In the genomic region with DNA sequence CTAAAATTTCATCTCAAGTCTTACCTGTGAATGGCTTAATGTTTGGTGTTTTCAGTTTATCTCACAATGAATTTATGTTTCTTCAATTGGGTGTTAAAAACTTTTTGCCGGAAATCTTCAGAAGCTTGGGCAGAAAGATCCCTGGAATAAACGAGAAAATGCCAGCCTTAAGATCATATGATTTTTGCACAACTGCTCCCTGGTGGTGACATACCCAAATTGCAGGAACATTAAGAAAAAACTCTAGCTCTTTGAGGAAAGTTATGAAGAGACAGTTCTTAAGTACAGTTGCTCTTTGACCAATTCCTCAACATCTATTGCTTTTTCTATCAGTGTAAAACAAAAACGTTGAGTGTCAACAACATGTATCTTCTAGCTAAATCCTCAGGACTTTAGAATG, we compare ENCODE assay signal across 17 cellular contexts. TPM values are rescaled to one million over a fixed set of nuclear protein-coding genes. Genes with fewer than 3 reads are reported as not detected.
DNase-seq lines count a peak whose midpoint lies in the region; ATAC-seq and TF ChIP-seq lines count a peak whose summit lies in the region.
"Had no signal": no experiment of that assay in that cellular context is flagged by ENCODE, and none has a peak within 500 bp of the region (broad histone marks: within the 10 kb centered on the region; RNA-seq: fewer than 3 reads in every experiment).

No MANE protein-coding gene starts in this region.

- TF ChIP-seq CTCF in activated CD8-positive, alpha-beta T cell treated with anti-CD3 and anti-CD28 coated beads for 36 hours (IDR thresholded peaks at IDR 0.05), result peak; percentile 47
- TF ChIP-seq CTCF in OCI-LY1 (IDR thresholded peaks at IDR 0.05; ENCODE audit: low read length) (peak; percentile 47), type B pancreatic cell (conservative IDR thresholded peaks at IDR 0.05) (peak; percentile 71), GM10266 (IDR thresholded peaks at IDR 0.05; ENCODE audit: control insufficient read depth, insufficient read depth, low read depth, missing control alignments) (no peak)

- no peak overlapping the region for H3K4me3 Mint-ChIP-seq in activated CD8-positive, alpha-beta T cell treated with anti-CD3 and anti-CD28 coated beads for 36 hours
- H3K4me3 Mint-ChIP-seq in activated CD8-positive, alpha-beta T cell treated with anti-CD3 and anti-CD28 coated beads, Interleukin-2, amount 10 ng/mL, durations not matched to agents 7 days and 5 days, result no peak overlapping the region
- no peak overlapping the region for H3K4me3 Mint-ChIP-seq in type B pancreatic cell
- H3K4me3 Mint-ChIP-seq: dendritic cell treated with granulocyte-macrophage colony-stimulating factor and Interleukin-4, amounts not matched to agents 40 ng/mL and 50 ng/mL, for 4 days had no signal

- H3K4me1 Mint-ChIP-seq in activated CD8-positive, alpha-beta T cell treated with anti-CD3 and anti-CD28 coated beads for 36 hours (ENCODE audit: low read depth), result no peaks in the 10 kb centered on the region
- no peaks in the 10 kb centered on the region for H3K4me1 Mint-ChIP-seq in activated CD8-positive, alpha-beta T cell treated with anti-CD3 and anti-CD28 coated beads, Interleukin-2, amount 10 ng/mL, durations not matched to agents 7 days and 5 days (ENCODE audit: low read depth)
- peaks cover 9% of the 10 kb centered on the region for H3K4me1 Mint-ChIP-seq in type B pancreatic cell (ENCODE audit: unreplicated experiment)

- no peak overlapping the region for H3K27ac ChIP-seq in OCI-LY1 (ENCODE audit: low read depth, low read length, poor library complexity, severe bottlenecking)
- H3K27ac ChIP-seq: left lung, neutrophil, tibial artery, VCaP had no signal

- H3K27me3 ChIP-seq in OCI-LY1 (ENCODE audit: insufficient read depth, low read length), result peaks cover 5% of the 10 kb centered on the region; the same call in 1 of the 2 replicates
- H3K27me3 ChIP-seq: left lung, neutrophil, tibial artery had no signal

- no peaks in the 10 kb centered on the region for H3K36me3 ChIP-seq in OCI-LY1 (ENCODE audit: insufficient read depth, low read length)
- H3K36me3 ChIP-seq: left lung, neutrophil, tibial artery had no signal

- no peaks in the 10 kb centered on the region for H3K4me1 ChIP-seq in OCI-LY1 (ENCODE audit: insufficient read depth, low read length, severe bottlenecking)
- H3K4me1 ChIP-seq: left lung, tibial artery had no signal

- CTCF ChIA-PET in activated CD8-positive, alpha-beta T cell treated with anti-CD3 and anti-CD28 coated beads for 36 hours (lab: Charles Lee), result interaction anchor here (0.7 to 3.0 kb wide), 7 partner anchors 9 to 131 kb away, joined by 3 to 20 read pairs (median 5); no protein-coding TSS in a partner anchor
- CTCF ChIA-PET in activated CD8-positive, alpha-beta T cell treated with anti-CD3 and anti-CD28 coated beads, Interleukin-2, amount 10 ng/mL, durations not matched to agents 7 days and 5 days (lab: Charles Lee), result interaction anchor here (0.7 to 1.3 kb wide), 4 partner anchors 32 to 76 kb away, joined by 3 to 10 read pairs (median 3); no protein-coding TSS in a partner anchor

- H3K9me2 ChIP-seq in OCI-LY1 (ENCODE audit: low read depth, low read length), result no peaks in the 10 kb centered on the region

- H3K9ac ChIP-seq in OCI-LY1 (ENCODE audit: low read length), result no peak overlapping the region

- DNase-seq in activated CD8-positive, alpha-beta T cell treated with anti-CD3 and anti-CD28 coated beads for 36 hours, result no peak
- no peak for DNase-seq in activated CD8-positive, alpha-beta T cell treated with anti-CD3 and anti-CD28 coated beads, Interleukin-2, amount 10 ng/mL, durations not matched to agents 7 days and 5 days
- DNase-seq in erythroblast (lab: John Stamatoyannopoulos, UW) (peak; percentile 21 to 35), type B pancreatic cell (ENCODE audit: extremely low spot score, unreplicated experiment) (no peak), NCI-H1417 (lab: John Stamatoyannopoulos, UW) (no peak), GM10266 (ENCODE audit: extremely low spot score) (no peak)
- DNase-seq: activated T-cell treated with anti-CD3 and anti-CD28 coated beads for 4 hours; left lung; NCI-H524 treated with DMSO at 0.1 percent for 48 hours; SHP77 treated with DMSO at 0.1 percent for 48 hours; stimulated activated CD4-positive, alpha-beta T cell treated with anti-CD3 and anti-CD28 coated beads, Interleukin-12 subunit alpha, Interleukin-12 subunit beta, amount 100 ng/mL, for 4 hours; tibial artery had no signal

- no peaks in the 10 kb centered on the region for H3F3A ChIP-seq in OCI-LY1 (ENCODE audit: insufficient read depth, low read length)

- no peaks in the 10 kb centered on the region for H3K79me2 ChIP-seq in OCI-LY1 (ENCODE audit: insufficient read depth, low read length)

- no peaks in the 10 kb centered on the region for H4K20me1 ChIP-seq in OCI-LY1 (ENCODE audit: insufficient read depth, low read length)

- no peak overlapping the region for H3K4me2 ChIP-seq in OCI-LY1 (ENCODE audit: low read length)

- intact Hi-C loops in activated CD8-positive, alpha-beta T cell treated with anti-CD3 and anti-CD28 coated beads for 36 hours (cut with micrococcal nuclease), result no loop called here

- H3K36me3 Mint-ChIP-seq in activated CD8-positive, alpha-beta T cell treated with anti-CD3 and anti-CD28 coated beads for 36 hours (ENCODE audit: low read depth), result no peaks in the 10 kb centered on the region
- H3K36me3 Mint-ChIP-seq in activated CD8-positive, alpha-beta T cell treated with anti-CD3 and anti-CD28 coated beads, Interleukin-2, amount 10 ng/mL, durations not matched to agents 7 days and 5 days (ENCODE audit: low read depth), result no peaks in the 10 kb centered on the region
- H3K36me3 Mint-ChIP-seq in type B pancreatic cell, result peaks cover 4% of the 10 kb centered on the region

- peaks cover 14% of the 10 kb centered on the region for H3K9me3 Mint-ChIP-seq in activated CD8-positive, alpha-beta T cell treated with anti-CD3 and anti-CD28 coated beads for 36 hours
- peaks cover 6% of the 10 kb centered on the region for H3K9me3 Mint-ChIP-seq in activated CD8-positive, alpha-beta T cell treated with anti-CD3 and anti-CD28 coated beads, Interleukin-2, amount 10 ng/mL, durations not matched to agents 7 days and 5 days (ENCODE audit: insufficient read depth)
- H3K9me3 Mint-ChIP-seq in type B pancreatic cell, result peaks cover 15% of the 10 kb centered on the region

- TF ChIP-seq POLR2A in erythroblast (IDR thresholded peaks at IDR 0.05; ENCODE audit: low read length), result no peak

- H3K27ac Mint-ChIP-seq in activated CD8-positive, alpha-beta T cell treated with anti-CD3 and anti-CD28 coated beads for 36 hours, result no peak overlapping the region
- H3K27ac Mint-ChIP-seq in activated CD8-positive, alpha-beta T cell treated with anti-CD3 and anti-CD28 coated beads, Interleukin-2, amount 10 ng/mL, durations not matched to agents 7 days and 5 days, result no peak overlapping the region
- H3K27ac Mint-ChIP-seq in type B pancreatic cell, result no peak overlapping the region
- H3K27ac Mint-ChIP-seq: dendritic cell treated with granulocyte-macrophage colony-stimulating factor and Interleukin-4, amounts not matched to agents 40 ng/mL and 50 ng/mL, for 4 days had no signal

- no peak for ATAC-seq in activated CD8-positive, alpha-beta T cell treated with anti-CD3 and anti-CD28 coated beads for 36 hours
- ATAC-seq in activated CD8-positive, alpha-beta T cell treated with anti-CD3 and anti-CD28 coated beads, Interleukin-2, amount 10 ng/mL, durations not matched to agents 7 days and 5 days, result no peak
- ATAC-seq in HG03457 (IDR thresholded peaks at IDR 0.05; ENCODE audit: unreplicated experiment), result no peak
- ATAC-seq: left lung had no signal

- POLR2A ChIA-PET in activated CD8-positive, alpha-beta T cell treated with anti-CD3 and anti-CD28 coated beads for 36 hours (lab: Charles Lee), result no interaction called here
- POLR2A ChIA-PET in activated CD8-positive, alpha-beta T cell treated with anti-CD3 and anti-CD28 coated beads, Interleukin-2, amount 10 ng/mL, durations not matched to agents 7 days and 5 days (lab: Charles Lee), result no interaction called here

- H3K4me3 ChIP-seq in OCI-LY1 (ENCODE audit: low read depth, low read length, poor library complexity, severe bottlenecking), result no peak overlapping the region
- H3K4me3 ChIP-seq: left lung, tibial artery had no signal

- H3K9me3 ChIP-seq in OCI-LY1 (ENCODE audit: low read length), result no peaks in the 10 kb centered on the region
- H3K9me3 ChIP-seq: left lung, neutrophil, tibial artery had no signal

- no peak overlapping the region for H2AFZ ChIP-seq in OCI-LY1 (ENCODE audit: low read length)

- H3K27me3 Mint-ChIP-seq in activated CD8-positive, alpha-beta T cell treated with anti-CD3 and anti-CD28 coated beads for 36 hours, result peaks cover 9% of the 10 kb centered on the region
- H3K27me3 Mint-ChIP-seq in activated CD8-positive, alpha-beta T cell treated with anti-CD3 and anti-CD28 coated beads, Interleukin-2, amount 10 ng/mL, durations not matched to agents 7 days and 5 days (ENCODE audit: low read depth), result peaks cover 4% of the 10 kb centered on the region
- H3K27me3 Mint-ChIP-seq in type B pancreatic cell, result peaks cover 25% of the 10 kb centered on the region

RNA-seq across cellular contexts. Expression of a gene that starts 48.2 kb away (rescaled TPM):
- 1 to 10 TPM; 1.2 to 1.5 TPM for total RNA-seq in activated CD8-positive, alpha-beta T cell treated with anti-CD3 and anti-CD28 coated beads for 36 hours
- total RNA-seq in activated CD8-positive, alpha-beta T cell treated with anti-CD3 and anti-CD28 coated beads, Interleukin-2, amount 10 ng/mL, durations not matched to agents 7 days and 5 days, result not detected
- 5.6 and 31.0 TPM in 2 replicates for total RNA-seq in type B pancreatic cell (ENCODE audit: low replicate concordance)

Comparison
In these comparisons a context has a peak if more than half of its experiments do, and no peak if none do; other contexts are left out.
1. DNase-seq: peak in erythroblast (2 of 2); none in activated CD8-positive, alpha-beta T cell treated with anti-CD3 and anti-CD28 coated beads for 36 hours (single experiment), activated CD8-positive, alpha-beta T cell treated with anti-CD3 and anti-CD28 coated beads, Interleukin-2, amount 10 ng/mL, durations not matched to agents 7 days and 5 days (single experiment), type B pancreatic cell (single experiment), NCI-H1417 (0 of 3) and GM10266 (single experiment).